In the genomic region with DNA sequence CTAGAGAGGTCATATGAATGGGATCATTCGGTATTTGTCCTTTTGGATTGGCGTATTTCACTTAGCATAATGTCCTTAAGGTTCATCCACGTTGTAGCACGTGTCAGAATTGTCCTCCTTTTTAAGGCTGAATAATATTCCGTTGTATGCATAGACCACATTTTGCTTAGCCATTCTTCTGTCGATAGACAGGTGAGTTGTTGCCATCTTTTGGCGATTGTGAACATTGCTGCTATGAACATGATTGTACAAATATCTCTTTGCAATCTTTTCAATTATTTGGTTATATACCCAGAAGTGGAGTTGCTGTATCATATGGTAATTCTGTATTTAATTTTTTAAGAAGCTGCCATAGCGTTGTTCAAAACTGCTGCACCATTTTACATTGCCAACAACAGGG, we compare ENCODE assay signal across 2 cellular contexts.
TF ChIP-seq lines count a peak whose summit lies in the region.

No MANE protein-coding gene starts in this region.

TF ChIP-seq in A549, 52 proteins besides CTCF, POLR2A, EP300 and RAD21 (continued from another document):
- TF ChIP-seq, protein P1, sequence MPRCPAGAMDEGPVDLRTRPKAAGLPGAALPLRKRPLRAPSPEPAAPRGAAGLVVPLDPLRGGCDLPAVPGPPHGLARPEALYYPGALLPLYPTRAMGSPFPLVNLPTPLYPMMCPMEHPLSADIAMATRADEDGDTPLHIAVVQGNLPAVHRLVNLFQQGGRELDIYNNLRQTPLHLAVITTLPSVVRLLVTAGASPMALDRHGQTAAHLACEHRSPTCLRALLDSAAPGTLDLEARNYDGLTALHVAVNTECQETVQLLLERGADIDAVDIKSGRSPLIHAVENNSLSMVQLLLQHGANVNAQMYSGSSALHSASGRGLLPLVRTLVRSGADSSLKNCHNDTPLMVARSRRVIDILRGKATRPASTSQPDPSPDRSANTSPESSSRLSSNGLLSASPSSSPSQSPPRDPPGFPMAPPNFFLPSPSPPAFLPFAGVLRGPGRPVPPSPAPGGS (IDR thresholded peaks at IDR 0.05): no peak
- TF ChIP-seq RCOR1 (IDR thresholded peaks at IDR 0.05; ENCODE audit: low read depth, low read length) (no peak), NR3C1 (IDR thresholded peaks at IDR 0.05) (no peak), KDM5A (IDR thresholded peaks at IDR 0.05) (no peak), BHLHE40 (IDR thresholded peaks at IDR 0.05; ENCODE audit: low read depth, low read length) (no peak), NFE2L2 (conservative IDR thresholded peaks at IDR 0.05; ENCODE audit: low read length) (no peak), HEYL (CRISPR knock-in tag; IDR thresholded peaks at IDR 0.05) (no peak), EHMT2 (IDR thresholded peaks at IDR 0.05; ENCODE audit: low read depth) (no peak)
- TF ChIP-seq, protein P2, sequence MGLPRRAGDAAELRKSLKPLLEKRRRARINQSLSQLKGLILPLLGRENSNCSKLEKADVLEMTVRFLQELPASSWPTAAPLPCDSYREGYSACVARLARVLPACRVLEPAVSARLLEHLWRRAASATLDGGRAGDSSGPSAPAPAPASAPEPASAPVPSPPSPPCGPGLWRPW (IDR thresholded peaks at IDR 0.05): no peak

TF ChIP-seq in GM23338, 12 proteins besides CTCF, POLR2A, EP300 and RAD21 (continued from another document):
- TF ChIP-seq, protein P3, sequence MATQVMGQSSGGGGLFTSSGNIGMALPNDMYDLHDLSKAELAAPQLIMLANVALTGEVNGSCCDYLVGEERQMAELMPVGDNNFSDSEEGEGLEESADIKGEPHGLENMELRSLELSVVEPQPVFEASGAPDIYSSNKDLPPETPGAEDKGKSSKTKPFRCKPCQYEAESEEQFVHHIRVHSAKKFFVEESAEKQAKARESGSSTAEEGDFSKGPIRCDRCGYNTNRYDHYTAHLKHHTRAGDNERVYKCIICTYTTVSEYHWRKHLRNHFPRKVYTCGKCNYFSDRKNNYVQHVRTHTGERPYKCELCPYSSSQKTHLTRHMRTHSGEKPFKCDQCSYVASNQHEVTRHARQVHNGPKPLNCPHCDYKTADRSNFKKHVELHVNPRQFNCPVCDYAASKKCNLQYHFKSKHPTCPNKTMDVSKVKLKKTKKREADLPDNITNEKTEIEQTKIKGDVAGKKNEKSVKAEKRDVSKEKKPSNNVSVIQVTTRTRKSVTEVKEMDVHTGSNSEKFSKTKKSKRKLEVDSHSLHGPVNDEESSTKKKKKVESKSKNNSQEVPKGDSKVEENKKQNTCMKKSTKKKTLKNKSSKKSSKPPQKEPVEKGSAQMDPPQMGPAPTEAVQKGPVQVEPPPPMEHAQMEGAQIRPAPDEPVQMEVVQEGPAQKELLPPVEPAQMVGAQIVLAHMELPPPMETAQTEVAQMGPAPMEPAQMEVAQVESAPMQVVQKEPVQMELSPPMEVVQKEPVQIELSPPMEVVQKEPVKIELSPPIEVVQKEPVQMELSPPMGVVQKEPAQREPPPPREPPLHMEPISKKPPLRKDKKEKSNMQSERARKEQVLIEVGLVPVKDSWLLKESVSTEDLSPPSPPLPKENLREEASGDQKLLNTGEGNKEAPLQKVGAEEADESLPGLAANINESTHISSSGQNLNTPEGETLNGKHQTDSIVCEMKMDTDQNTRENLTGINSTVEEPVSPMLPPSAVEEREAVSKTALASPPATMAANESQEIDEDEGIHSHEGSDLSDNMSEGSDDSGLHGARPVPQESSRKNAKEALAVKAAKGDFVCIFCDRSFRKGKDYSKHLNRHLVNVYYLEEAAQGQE (IDR thresholded peaks at IDR 0.05; ENCODE audit: unreplicated experiment): no peak
- no peak for TF ChIP-seq STAT1 (IDR thresholded peaks at IDR 0.05; ENCODE audit: unreplicated experiment)
- no peak for TF ChIP-seq ZNF331 (CRISPR knock-in tag; IDR thresholded peaks at IDR 0.05; ENCODE audit: low read depth)
- TF ChIP-seq, protein P4, sequence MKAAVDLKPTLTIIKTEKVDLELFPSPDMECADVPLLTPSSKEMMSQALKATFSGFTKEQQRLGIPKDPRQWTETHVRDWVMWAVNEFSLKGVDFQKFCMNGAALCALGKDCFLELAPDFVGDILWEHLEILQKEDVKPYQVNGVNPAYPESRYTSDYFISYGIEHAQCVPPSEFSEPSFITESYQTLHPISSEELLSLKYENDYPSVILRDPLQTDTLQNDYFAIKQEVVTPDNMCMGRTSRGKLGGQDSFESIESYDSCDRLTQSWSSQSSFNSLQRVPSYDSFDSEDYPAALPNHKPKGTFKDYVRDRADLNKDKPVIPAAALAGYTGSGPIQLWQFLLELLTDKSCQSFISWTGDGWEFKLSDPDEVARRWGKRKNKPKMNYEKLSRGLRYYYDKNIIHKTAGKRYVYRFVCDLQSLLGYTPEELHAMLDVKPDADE (IDR thresholded peaks at IDR 0.05): no peak
- no peak for TF ChIP-seq POLR2AphosphoS5 (IDR thresholded peaks at IDR 0.05; ENCODE audit: low read depth)
- TF ChIP-seq JUNB (IDR thresholded peaks at IDR 0.05; ENCODE audit: unreplicated experiment): no peak
- TF ChIP-seq ZNF114 (CRISPR knock-in tag; IDR thresholded peaks at IDR 0.05): no peak
- TF ChIP-seq, protein P5, sequence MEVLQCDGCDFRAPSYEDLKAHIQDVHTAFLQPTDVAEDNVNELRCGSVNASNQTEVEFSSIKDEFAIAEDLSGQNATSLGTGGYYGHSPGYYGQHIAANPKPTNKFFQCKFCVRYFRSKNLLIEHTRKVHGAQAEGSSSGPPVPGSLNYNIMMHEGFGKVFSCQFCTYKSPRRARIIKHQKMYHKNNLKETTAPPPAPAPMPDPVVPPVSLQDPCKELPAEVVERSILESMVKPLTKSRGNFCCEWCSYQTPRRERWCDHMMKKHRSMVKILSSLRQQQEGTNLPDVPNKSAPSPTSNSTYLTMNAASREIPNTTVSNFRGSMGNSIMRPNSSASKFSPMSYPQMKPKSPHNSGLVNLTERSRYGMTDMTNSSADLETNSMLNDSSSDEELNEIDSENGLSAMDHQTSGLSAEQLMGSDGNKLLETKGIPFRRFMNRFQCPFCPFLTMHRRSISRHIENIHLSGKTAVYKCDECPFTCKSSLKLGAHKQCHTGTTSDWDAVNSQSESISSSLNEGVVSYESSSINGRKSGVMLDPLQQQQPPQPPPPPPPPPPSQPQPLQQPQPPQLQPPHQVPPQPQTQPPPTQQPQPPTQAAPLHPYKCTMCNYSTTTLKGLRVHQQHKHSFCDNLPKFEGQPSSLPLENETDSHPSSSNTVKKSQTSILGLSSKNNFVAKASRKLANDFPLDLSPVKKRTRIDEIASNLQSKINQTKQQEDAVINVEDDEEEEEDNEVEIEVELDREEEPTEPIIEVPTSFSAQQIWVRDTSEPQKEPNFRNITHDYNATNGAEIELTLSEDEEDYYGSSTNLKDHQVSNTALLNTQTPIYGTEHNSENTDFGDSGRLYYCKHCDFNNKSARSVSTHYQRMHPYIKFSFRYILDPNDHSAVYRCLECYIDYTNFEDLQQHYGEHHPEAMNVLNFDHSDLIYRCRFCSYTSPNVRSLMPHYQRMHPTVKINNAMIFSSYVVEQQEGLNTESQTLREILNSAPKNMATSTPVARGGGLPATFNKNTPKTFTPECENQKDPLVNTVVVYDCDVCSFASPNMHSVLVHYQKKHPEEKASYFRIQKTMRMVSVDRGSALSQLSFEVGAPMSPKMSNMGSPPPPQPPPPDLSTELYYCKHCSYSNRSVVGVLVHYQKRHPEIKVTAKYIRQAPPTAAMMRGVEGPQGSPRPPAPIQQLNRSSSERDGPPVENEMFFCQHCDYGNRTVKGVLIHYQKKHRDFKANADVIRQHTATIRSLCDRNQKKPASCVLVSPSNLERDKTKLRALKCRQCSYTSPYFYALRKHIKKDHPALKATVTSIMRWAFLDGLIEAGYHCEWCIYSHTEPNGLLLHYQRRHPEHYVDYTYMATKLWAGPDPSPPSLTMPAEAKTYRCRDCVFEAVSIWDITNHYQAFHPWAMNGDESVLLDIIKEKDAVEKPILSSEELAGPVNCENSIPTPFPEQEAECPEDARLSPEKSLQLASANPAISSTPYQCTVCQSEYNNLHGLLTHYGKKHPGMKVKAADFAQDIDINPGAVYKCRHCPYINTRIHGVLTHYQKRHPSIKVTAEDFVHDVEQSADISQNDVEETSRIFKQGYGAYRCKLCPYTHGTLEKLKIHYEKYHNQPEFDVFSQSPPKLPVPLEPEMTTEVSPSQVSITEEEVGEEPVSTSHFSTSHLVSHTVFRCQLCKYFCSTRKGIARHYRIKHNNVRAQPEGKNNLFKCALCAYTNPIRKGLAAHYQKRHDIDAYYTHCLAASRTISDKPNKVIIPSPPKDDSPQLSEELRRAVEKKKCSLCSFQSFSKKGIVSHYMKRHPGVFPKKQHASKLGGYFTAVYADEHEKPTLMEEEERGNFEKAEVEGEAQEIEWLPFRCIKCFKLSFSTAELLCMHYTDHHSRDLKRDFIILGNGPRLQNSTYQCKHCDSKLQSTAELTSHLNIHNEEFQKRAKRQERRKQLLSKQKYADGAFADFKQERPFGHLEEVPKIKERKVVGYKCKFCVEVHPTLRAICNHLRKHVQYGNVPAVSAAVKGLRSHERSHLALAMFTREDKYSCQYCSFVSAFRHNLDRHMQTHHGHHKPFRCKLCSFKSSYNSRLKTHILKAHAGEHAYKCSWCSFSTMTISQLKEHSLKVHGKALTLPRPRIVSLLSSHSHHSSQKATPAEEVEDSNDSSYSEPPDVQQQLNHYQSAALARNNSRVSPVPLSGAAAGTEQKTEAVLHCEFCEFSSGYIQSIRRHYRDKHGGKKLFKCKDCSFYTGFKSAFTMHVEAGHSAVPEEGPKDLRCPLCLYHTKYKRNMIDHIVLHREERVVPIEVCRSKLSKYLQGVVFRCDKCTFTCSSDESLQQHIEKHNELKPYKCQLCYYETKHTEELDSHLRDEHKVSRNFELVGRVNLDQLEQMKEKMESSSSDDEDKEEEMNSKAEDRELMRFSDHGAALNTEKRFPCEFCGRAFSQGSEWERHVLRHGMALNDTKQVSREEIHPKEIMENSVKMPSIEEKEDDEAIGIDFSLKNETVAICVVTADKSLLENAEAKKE (CRISPR knock-in tag; IDR thresholded peaks at IDR 0.05): no peak
- no peak for TF ChIP-seq NANOG (IDR thresholded peaks at IDR 0.05; ENCODE audit: borderline replicate concordance)
- TF ChIP-seq EZH2phosphoT487 (IDR thresholded peaks at IDR 0.05; ENCODE audit: unreplicated experiment): no peak
- TF ChIP-seq CREB1 (CRISPR knock-in tag; IDR thresholded peaks at IDR 0.05; ENCODE audit: low read depth): no peak
